ENCODE assay signal across 29 cellular contexts in the genomic region with DNA sequence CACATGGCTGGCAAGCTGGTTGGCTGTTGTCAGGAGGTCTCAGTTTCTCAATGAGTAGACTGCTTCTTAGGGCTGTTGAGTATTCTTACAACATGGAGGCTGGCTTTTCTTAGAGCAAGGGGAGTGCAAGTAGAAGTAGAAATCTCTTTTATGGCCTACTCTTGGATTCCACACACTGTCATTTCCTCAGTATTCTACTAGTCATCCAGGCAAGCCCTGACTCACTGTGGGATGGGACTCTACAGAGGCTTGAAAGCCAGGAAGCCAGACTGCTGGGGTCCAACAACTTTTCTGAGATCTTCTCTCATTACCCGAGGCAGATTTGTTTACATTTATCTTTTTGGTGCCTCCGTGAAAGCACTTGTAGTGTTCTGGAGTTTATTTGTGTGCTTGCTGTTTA.
DNase-seq lines count a peak whose midpoint lies in the region; ATAC-seq, FAIRE-seq and TF ChIP-seq lines count a peak whose summit lies in the region.
"Had no signal": no experiment of that assay in that cellular context is flagged by ENCODE, and none has a peak within 500 bp of the region (broad histone marks: within the 10 kb centered on the region; RNA-seq: fewer than 3 reads in every experiment).

No MANE protein-coding gene starts in this region.

- no peaks in the 10 kb centered on the region for H3K4me1 Mint-ChIP-seq in Caco-2 (ENCODE audit: low read depth, unreplicated experiment)
- no peaks in the 10 kb centered on the region for H3K4me1 Mint-ChIP-seq in T-helper 2 cell treated with Interferon-gamma antibody and Interleukin-4, amounts not matched to agents 5 μg/mL and 100 μg/mL, for 36 hours (ENCODE audit: low read depth)
- H3K4me1 Mint-ChIP-seq: activated CD4-positive, alpha-beta T cell treated with anti-CD3 and anti-CD28 coated beads, Interleukin-2, amount 10 ng/mL, durations not matched to agents 7 days and 5 days; activated CD8-positive, alpha-beta memory T cell treated with anti-CD3 and anti-CD28 coated beads, Interleukin-2, amount 10 ng/mL, durations not matched to agents 7 days and 5 days; activated naive CD4-positive, alpha-beta T cell treated with anti-CD3 and anti-CD28 coated beads, Interleukin-2, amount 10 ng/mL, durations not matched to agents 7 days and 5 days; naive thymus-derived CD4-positive, alpha-beta T cell had no signal

- no TSS peak for BruUV-seq in Caco-2 (replicated peaks; lab: Mats Ljungman, UMichigan)

- POLR2A ChIA-PET in RWPE1 (lab: Yijun Ruan, JAX; ENCODE audit: low non-redundant PET) (no interaction called here), Caco-2 (lab: Charles Lee) (no interaction called here)

- no peak overlapping the region for H3K27ac Mint-ChIP-seq in Caco-2 (ENCODE audit: unreplicated experiment)
- H3K27ac Mint-ChIP-seq in T-helper 2 cell treated with Interferon-gamma antibody and Interleukin-4, amounts not matched to agents 5 μg/mL and 100 μg/mL, for 36 hours = no peak overlapping the region
- H3K27ac Mint-ChIP-seq: activated CD4-positive, alpha-beta T cell treated with anti-CD3 and anti-CD28 coated beads, Interleukin-2, amount 10 ng/mL, durations not matched to agents 7 days and 5 days; activated CD8-positive, alpha-beta memory T cell treated with anti-CD3 and anti-CD28 coated beads, Interleukin-2, amount 10 ng/mL, durations not matched to agents 7 days and 5 days; activated naive CD4-positive, alpha-beta T cell treated with anti-CD3 and anti-CD28 coated beads, Interleukin-2, amount 10 ng/mL, durations not matched to agents 7 days and 5 days; activated T-helper 1 cell treated with anti-CD3 and anti-CD28 coated beads, Interleukin-12 subunit alpha, Interleukin-12 subunit beta, Interleukin-2, Interleukin-4 antibody, amounts not matched to agents 30 ng/mL and 10 ng/mL and 1 ng/mL, durations not matched to agents 14 hours and 24 hours and 36 hours; naive thymus-derived CD4-positive, alpha-beta T cell had no signal

- intact Hi-C loops in heart left ventricle (cut with DNase I) = loop anchor here in 1 of 10 donors (10.0 kb wide), 1 partner anchor 58 kb away; no protein-coding TSS in a partner anchor
- intact Hi-C loops in Caco-2 (cut with micrococcal nuclease; ENCODE audit: unreplicated experiment) = no loop called here

- H3K27me3 ChIP-seq in heart left ventricle (no peaks in the 10 kb centered on the region), Caco-2 (replicated peaks; ENCODE audit: control insufficient read depth, insufficient read depth, low read length) (no peaks in the 10 kb centered on the region)
- H3K27me3 ChIP-seq: left lung, upper lobe of left lung had no signal

- H3K9me3 Mint-ChIP-seq in Caco-2 (ENCODE audit: unreplicated experiment) = no peaks in the 10 kb centered on the region
- H3K9me3 Mint-ChIP-seq in T-helper 2 cell treated with Interferon-gamma antibody and Interleukin-4, amounts not matched to agents 5 μg/mL and 100 μg/mL, for 36 hours = no peaks in the 10 kb centered on the region
- H3K9me3 Mint-ChIP-seq: activated CD4-positive, alpha-beta T cell treated with anti-CD3 and anti-CD28 coated beads, Interleukin-2, amount 10 ng/mL, durations not matched to agents 7 days and 5 days; activated naive CD4-positive, alpha-beta T cell treated with anti-CD3 and anti-CD28 coated beads, Interleukin-2, amount 10 ng/mL, durations not matched to agents 7 days and 5 days; activated T-helper 1 cell treated with anti-CD3 and anti-CD28 coated beads, Interleukin-12 subunit alpha, Interleukin-12 subunit beta, Interleukin-2, Interleukin-4 antibody, amounts not matched to agents 30 ng/mL and 10 ng/mL and 1 ng/mL, durations not matched to agents 14 hours and 24 hours and 36 hours had no signal

- no peak for ATAC-seq in heart left ventricle
- no peak for ATAC-seq in HG03432 (IDR thresholded peaks at IDR 0.05; ENCODE audit: unreplicated experiment)
- ATAC-seq: activated CD8-positive, alpha-beta memory T cell treated with anti-CD3 and anti-CD28 coated beads, Interleukin-2, amount 10 ng/mL, durations not matched to agents 7 days and 5 days; left lung; naive thymus-derived CD4-positive, alpha-beta T cell; psoas muscle had no signal

- H3K27me3 Mint-ChIP-seq in Caco-2 (ENCODE audit: insufficient read depth, unreplicated experiment) = peaks cover 7% of the 10 kb centered on the region
- no peaks in the 10 kb centered on the region for H3K27me3 Mint-ChIP-seq in T-helper 2 cell treated with Interferon-gamma antibody and Interleukin-4, amounts not matched to agents 5 μg/mL and 100 μg/mL, for 36 hours (ENCODE audit: low read depth)
- H3K27me3 Mint-ChIP-seq: activated CD4-positive, alpha-beta T cell treated with anti-CD3 and anti-CD28 coated beads, Interleukin-2, amount 10 ng/mL, durations not matched to agents 7 days and 5 days; activated CD8-positive, alpha-beta memory T cell treated with anti-CD3 and anti-CD28 coated beads, Interleukin-2, amount 10 ng/mL, durations not matched to agents 7 days and 5 days; activated naive CD4-positive, alpha-beta T cell treated with anti-CD3 and anti-CD28 coated beads, Interleukin-2, amount 10 ng/mL, durations not matched to agents 7 days and 5 days had no signal

- no peaks in the 10 kb centered on the region for H3K4me1 ChIP-seq in heart left ventricle
- no peaks in the 10 kb centered on the region for H3K4me1 ChIP-seq in Caco-2
- H3K4me1 ChIP-seq: left lung, psoas muscle, upper lobe of left lung had no signal

- TF ChIP-seq POLR2A in H54 (IDR thresholded peaks at IDR 0.05; ENCODE audit: low read depth, low read length) (no peak), heart left ventricle (IDR thresholded peaks at IDR 0.05) (no peak)

- WGBS in heart left ventricle, 4 donors = 90 to 96% (median 92%) methylated on average over 2 of the region's 2 CpGs

- no peak overlapping the region for H3K4me3 Mint-ChIP-seq in Caco-2 (ENCODE audit: unreplicated experiment)
- H3K4me3 Mint-ChIP-seq in T-helper 2 cell treated with Interferon-gamma antibody and Interleukin-4, amounts not matched to agents 5 μg/mL and 100 μg/mL, for 36 hours = no peak overlapping the region
- H3K4me3 Mint-ChIP-seq: activated CD4-positive, alpha-beta T cell treated with anti-CD3 and anti-CD28 coated beads, Interleukin-2, amount 10 ng/mL, durations not matched to agents 7 days and 5 days; activated CD8-positive, alpha-beta memory T cell treated with anti-CD3 and anti-CD28 coated beads, Interleukin-2, amount 10 ng/mL, durations not matched to agents 7 days and 5 days; activated naive CD4-positive, alpha-beta T cell treated with anti-CD3 and anti-CD28 coated beads, Interleukin-2, amount 10 ng/mL, durations not matched to agents 7 days and 5 days; activated T-helper 1 cell treated with anti-CD3 and anti-CD28 coated beads, Interleukin-12 subunit alpha, Interleukin-12 subunit beta, Interleukin-2, Interleukin-4 antibody, amounts not matched to agents 30 ng/mL and 10 ng/mL and 1 ng/mL, durations not matched to agents 14 hours and 24 hours and 36 hours; naive thymus-derived CD4-positive, alpha-beta T cell had no signal

- no peak for TF ChIP-seq CTCF in RWPE1 (conservative IDR thresholded peaks at IDR 0.05; ENCODE audit: low read depth)
- no peak for TF ChIP-seq CTCF in heart left ventricle (IDR thresholded peaks at IDR 0.05)
- TF ChIP-seq CTCF in Caco-2 (IDR thresholded peaks at IDR 0.05; ENCODE audit: insufficient read depth in 1 of 2, low read depth in 1 of 2, low read length in 1 of 2, severe bottlenecking in 1 of 2, unreplicated experiment in 1 of 2) = no peak

- CTCF ChIA-PET in RWPE1 (lab: Yijun Ruan, JAX) (interaction anchor here (0.6 kb wide), 1 partner anchor 86 kb away, joined by 4 read pairs; no protein-coding TSS in a partner anchor), Caco-2 (lab: Charles Lee) (no interaction called here)

- H3K27ac ChIP-seq in RWPE1 = no peak overlapping the region
- H3K27ac ChIP-seq in heart left ventricle = no peak overlapping the region
- H3K27ac ChIP-seq: left lung, psoas muscle, SK-N-MC, skin epidermis, upper lobe of left lung, VCaP had no signal

- FAIRE-seq in H54 (lab: Jason Lieb, UNC) = no peak

- DNase-seq in AG08395 (ENCODE audit: low spot score) = peak; percentile 59
- peak; percentile 4 for DNase-seq in H54 (ENCODE audit: insufficient read length, low spot score)
- DNase-seq in RWPE1 (ENCODE audit: low spot score) = peak; percentile 12
- peak; percentile 13 for DNase-seq in glomerular visceral epithelial cell (ENCODE audit: extremely low spot score)
- DNase-seq in heart left ventricle = no peak
- no peak for DNase-seq in Caco-2
- no peak for DNase-seq in T-helper 2 cell treated with Interferon-gamma antibody and Interleukin-4, amounts not matched to agents 5 μg/mL and 100 μg/mL, for 36 hours (ENCODE audit: low spot score)
- DNase-seq: activated CD4-positive, alpha-beta T cell treated with anti-CD3 and anti-CD28 coated beads, Interleukin-2, amount 10 ng/mL, durations not matched to agents 7 days and 5 days; activated CD8-positive, alpha-beta memory T cell treated with anti-CD3 and anti-CD28 coated beads, Interleukin-2, amount 10 ng/mL, durations not matched to agents 7 days and 5 days; activated naive CD4-positive, alpha-beta T cell treated with anti-CD3 and anti-CD28 coated beads, Interleukin-2, amount 10 ng/mL, durations not matched to agents 7 days and 5 days; amniotic stem cell; C1 segment of cervical spinal cord; Calu3; dermis blood vessel endothelial cell; DND-41; left lung; naive thymus-derived CD4-positive, alpha-beta T cell; NCI-H1694; NCI-H526 treated with DMSO at 0.1 percent for 48 hours; nucleus accumbens; psoas muscle; RPMI8226; stimulated activated CD4-positive, alpha-beta T cell treated with anti-CD3 and anti-CD28 coated beads, Interleukin-1b, Interleukin-23, amount 100 ng/mL, for 48 hours; upper lobe of left lung had no signal

- H3K36me3 ChIP-seq in heart left ventricle (no peaks in the 10 kb centered on the region), Caco-2 (ENCODE audit: control insufficient read depth, insufficient read depth, low read length) (no peaks in the 10 kb centered on the region)
- H3K36me3 ChIP-seq: left lung, upper lobe of left lung had no signal

- no peak overlapping the region for H3K4me3 ChIP-seq in heart left ventricle
- H3K4me3 ChIP-seq in Caco-2 (ENCODE audit: low read depth, low read length) = no peak overlapping the region
- H3K4me3 ChIP-seq: left lung, psoas muscle, SK-N-MC, skin epidermis, upper lobe of left lung had no signal

- H3K9me3 ChIP-seq in heart left ventricle (no peaks in the 10 kb centered on the region), Caco-2 (no peaks in the 10 kb centered on the region)
- H3K9me3 ChIP-seq: left lung, psoas muscle, upper lobe of left lung had no signal

- no peaks in the 10 kb centered on the region for H3K36me3 Mint-ChIP-seq in Caco-2 (ENCODE audit: insufficient read depth, unreplicated experiment)
- no peaks in the 10 kb centered on the region for H3K36me3 Mint-ChIP-seq in T-helper 2 cell treated with Interferon-gamma antibody and Interleukin-4, amounts not matched to agents 5 μg/mL and 100 μg/mL, for 36 hours (ENCODE audit: low read depth)
- H3K36me3 Mint-ChIP-seq: activated CD8-positive, alpha-beta memory T cell treated with anti-CD3 and anti-CD28 coated beads, Interleukin-2, amount 10 ng/mL, durations not matched to agents 7 days and 5 days; activated naive CD4-positive, alpha-beta T cell treated with anti-CD3 and anti-CD28 coated beads, Interleukin-2, amount 10 ng/mL, durations not matched to agents 7 days and 5 days; naive thymus-derived CD4-positive, alpha-beta T cell had no signal

Comparison
In these comparisons a context has a peak if more than half of its experiments do, and no peak if none do; other contexts are left out.
1. DNase-seq: peak in AG08395 (single experiment), H54 (single experiment), RWPE1 (single experiment) and glomerular visceral epithelial cell (single experiment); none in heart left ventricle (0 of 5), Caco-2 (0 of 2) and T-helper 2 cell treated with Interferon-gamma antibody and Interleukin-4, amounts not matched to agents 5 μg/mL and 100 μg/mL, for 36 hours (single experiment).